In the genomic region with DNA sequence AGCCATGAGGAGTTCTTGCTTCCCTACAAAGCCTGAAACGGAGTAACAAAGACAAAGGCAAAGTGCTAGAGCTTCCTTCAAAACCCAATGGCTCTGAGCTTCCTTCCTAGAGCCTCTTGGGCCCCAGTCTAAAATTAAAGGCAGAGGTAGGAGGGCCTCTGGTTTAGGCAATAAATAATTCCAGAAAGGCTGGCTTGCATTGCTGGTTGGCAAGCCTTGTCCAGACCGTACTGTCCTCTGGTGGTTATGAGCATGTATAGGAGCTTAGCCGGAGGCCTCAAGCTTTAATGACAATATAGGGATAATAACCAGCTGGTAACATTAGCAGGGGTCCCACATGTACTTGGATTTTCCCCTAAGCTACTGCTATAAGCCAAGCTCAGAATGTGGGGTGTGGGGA, we compare ENCODE assay signal across 1 cellular context.
TF ChIP-seq lines count a peak whose summit lies in the region.

No MANE protein-coding gene starts in this region.

TF ChIP-seq in HepG2, 621 proteins besides CTCF, POLR2A, EP300 and RAD21:
- TF ChIP-seq, protein P1, sequence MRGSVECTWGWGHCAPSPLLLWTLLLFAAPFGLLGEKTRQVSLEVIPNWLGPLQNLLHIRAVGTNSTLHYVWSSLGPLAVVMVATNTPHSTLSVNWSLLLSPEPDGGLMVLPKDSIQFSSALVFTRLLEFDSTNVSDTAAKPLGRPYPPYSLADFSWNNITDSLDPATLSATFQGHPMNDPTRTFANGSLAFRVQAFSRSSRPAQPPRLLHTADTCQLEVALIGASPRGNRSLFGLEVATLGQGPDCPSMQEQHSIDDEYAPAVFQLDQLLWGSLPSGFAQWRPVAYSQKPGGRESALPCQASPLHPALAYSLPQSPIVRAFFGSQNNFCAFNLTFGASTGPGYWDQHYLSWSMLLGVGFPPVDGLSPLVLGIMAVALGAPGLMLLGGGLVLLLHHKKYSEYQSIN (CRISPR knock-in tag; IDR thresholded peaks at IDR 0.05; ENCODE audit: borderline replicate concordance) = no peak
- TF ChIP-seq ZNF724P (CRISPR knock-in tag; IDR thresholded peaks at IDR 0.05; ENCODE audit: borderline replicate concordance) (no peak), ZNF782 (CRISPR knock-in tag; IDR thresholded peaks at IDR 0.05; ENCODE audit: borderline replicate concordance) (no peak), ZBTB37 (CRISPR knock-in tag; IDR thresholded peaks at IDR 0.05) (no peak), ZMAT5 (CRISPR knock-in tag; IDR thresholded peaks at IDR 0.05; ENCODE audit: borderline replicate concordance, low read depth) (no peak), ZBTB20 (CRISPR knock-in tag; IDR thresholded peaks at IDR 0.05; ENCODE audit: borderline replicate concordance, low read depth) (no peak), ZNF549 (CRISPR knock-in tag; IDR thresholded peaks at IDR 0.05) (no peak), ZNF256 (CRISPR knock-in tag; conservative IDR thresholded peaks at IDR 0.05) (no peak), ZNF891 (CRISPR knock-in tag; IDR thresholded peaks at IDR 0.05) (no peak), RFX5 (IDR thresholded peaks at IDR 0.05; ENCODE audit: low read depth, low read length) (no peak), BCL6 (CRISPR knock-in tag; IDR thresholded peaks at IDR 0.05) (no peak), HNRNPK (IDR thresholded peaks at IDR 0.05; ENCODE audit: low read depth, low read length, poor library complexity, severe bottlenecking) (no peak), MYNN (CRISPR knock-in tag; IDR thresholded peaks at IDR 0.05; ENCODE audit: low read depth) (no peak), SAFB2 (CRISPR knock-in tag; IDR thresholded peaks at IDR 0.05; ENCODE audit: borderline replicate concordance, low read depth) (no peak)
- TF ChIP-seq, protein P2, sequence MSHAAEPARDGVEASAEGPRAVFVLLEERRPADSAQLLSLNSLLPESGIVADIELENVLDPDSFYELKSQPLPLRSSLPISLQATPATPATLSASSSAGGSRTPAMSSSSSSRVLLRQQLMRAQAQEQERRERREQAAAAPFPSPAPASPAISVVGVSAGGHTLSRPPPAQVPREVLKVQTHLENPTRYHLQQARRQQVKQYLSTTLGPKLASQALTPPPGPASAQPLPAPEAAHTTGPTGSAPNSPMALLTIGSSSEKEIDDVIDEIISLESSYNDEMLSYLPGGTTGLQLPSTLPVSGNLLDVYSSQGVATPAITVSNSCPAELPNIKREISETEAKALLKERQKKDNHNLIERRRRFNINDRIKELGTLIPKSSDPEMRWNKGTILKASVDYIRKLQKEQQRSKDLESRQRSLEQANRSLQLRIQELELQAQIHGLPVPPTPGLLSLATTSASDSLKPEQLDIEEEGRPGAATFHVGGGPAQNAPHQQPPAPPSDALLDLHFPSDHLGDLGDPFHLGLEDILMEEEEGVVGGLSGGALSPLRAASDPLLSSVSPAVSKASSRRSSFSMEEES (CRISPR knock-in tag; IDR thresholded peaks at IDR 0.05) = no peak
- TF ChIP-seq, protein P3, sequence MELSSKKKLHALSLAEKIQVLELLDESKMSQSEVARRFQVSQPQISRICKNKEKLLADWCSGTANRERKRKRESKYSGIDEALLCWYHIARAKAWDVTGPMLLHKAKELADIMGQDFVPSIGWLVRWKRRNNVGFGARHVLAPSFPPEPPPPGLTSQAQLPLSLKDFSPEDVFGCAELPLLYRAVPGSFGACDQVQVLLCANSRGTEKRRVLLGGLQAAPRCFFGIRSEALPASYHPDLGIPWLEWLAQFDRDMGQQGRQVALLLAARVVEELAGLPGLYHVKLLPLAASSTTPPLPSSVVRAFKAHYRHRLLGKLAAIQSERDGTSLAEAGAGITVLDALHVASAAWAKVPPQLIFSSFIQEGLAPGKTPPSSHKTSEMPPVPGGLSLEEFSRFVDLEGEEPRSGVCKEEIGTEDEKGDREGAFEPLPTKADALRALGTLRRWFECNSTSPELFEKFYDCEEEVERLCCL (CRISPR knock-in tag; IDR thresholded peaks at IDR 0.05; ENCODE audit: borderline replicate concordance) = no peak
- TF ChIP-seq, protein P4, sequence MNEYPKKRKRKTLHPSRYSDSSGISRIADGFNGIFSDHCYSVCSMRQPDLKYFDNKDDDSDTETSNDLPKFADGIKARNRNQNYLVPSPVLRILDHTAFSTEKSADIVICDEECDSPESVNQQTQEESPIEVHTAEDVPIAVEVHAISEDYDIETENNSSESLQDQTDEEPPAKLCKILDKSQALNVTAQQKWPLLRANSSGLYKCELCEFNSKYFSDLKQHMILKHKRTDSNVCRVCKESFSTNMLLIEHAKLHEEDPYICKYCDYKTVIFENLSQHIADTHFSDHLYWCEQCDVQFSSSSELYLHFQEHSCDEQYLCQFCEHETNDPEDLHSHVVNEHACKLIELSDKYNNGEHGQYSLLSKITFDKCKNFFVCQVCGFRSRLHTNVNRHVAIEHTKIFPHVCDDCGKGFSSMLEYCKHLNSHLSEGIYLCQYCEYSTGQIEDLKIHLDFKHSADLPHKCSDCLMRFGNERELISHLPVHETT (CRISPR knock-in tag; conservative IDR thresholded peaks at IDR 0.05) = no peak
- TF ChIP-seq, protein P5, sequence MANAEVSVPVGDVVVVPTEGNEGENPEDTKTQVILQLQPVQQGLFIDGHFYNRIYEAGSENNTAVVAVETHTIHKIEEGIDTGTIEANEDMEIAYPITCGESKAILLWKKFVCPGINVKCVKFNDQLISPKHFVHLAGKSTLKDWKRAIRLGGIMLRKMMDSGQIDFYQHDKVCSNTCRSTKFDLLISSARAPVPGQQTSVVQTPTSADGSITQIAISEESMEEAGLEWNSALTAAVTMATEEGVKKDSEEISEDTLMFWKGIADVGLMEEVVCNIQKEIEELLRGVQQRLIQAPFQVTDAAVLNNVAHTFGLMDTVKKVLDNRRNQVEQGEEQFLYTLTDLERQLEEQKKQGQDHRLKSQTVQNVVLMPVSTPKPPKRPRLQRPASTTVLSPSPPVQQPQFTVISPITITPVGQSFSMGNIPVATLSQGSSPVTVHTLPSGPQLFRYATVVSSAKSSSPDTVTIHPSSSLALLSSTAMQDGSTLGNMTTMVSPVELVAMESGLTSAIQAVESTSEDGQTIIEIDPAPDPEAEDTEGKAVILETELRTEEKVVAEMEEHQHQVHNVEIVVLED (CRISPR knock-in tag; IDR thresholded peaks at IDR 0.05; ENCODE audit: borderline replicate concordance) = no peak
